ENCODE assay signal across 12 cellular contexts in the genomic region with DNA sequence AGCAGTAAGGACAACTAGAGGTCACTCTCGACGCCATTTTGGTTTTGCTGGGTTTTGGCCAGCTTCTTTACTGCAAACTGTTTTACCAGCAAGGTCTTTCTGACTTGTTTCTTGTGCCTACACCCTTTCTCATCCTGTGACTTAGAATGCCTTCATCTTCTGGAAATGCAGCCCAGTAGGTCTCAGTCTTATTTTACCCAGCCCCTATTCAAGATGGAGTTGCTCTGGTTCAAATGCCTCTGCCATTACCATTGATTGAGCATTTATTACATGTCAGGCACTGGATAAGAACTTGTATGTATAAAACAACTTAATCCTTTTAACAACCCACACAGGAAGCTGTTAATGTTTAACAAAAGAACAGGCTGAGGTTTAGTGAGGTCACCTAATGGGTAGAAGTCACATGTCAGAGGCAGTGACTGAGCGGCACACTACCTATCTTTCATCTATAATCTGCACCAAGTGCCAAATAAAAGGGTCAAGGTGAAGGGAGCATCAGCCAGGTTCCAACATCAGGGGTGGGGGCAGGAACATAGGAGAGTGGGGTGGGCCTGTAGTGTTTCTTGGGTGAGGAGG.
A peak's percentile ranks its signal among the peaks of the same experiment; 100 is the strongest.
DNase-seq lines count a peak whose midpoint lies in the region; ATAC-seq and TF ChIP-seq lines count a peak whose summit lies in the region.
"Had no signal": no experiment of that assay in that cellular context is flagged by ENCODE, and none has a peak within 500 bp of the region (broad histone marks: within the 10 kb centered on the region; RNA-seq: fewer than 3 reads in every experiment).

No MANE protein-coding gene starts in this region.

- no peaks in the 10 kb centered on the region for H3K36me3 Mint-ChIP-seq in CD4-positive, CD25-positive, alpha-beta regulatory T cell
- H3K36me3 Mint-ChIP-seq: WTC11 had no signal

- peaks cover 3% of the 10 kb centered on the region for H3K4me1 ChIP-seq in CD4-positive, CD25-positive, alpha-beta regulatory T cell (ENCODE audit: control insufficient read depth, insufficient read depth, low read length, poor library complexity, severe bottlenecking)
- no peaks in the 10 kb centered on the region for H3K4me1 ChIP-seq in ascending aorta

- peaks cover 10% of the 10 kb centered on the region for H3K27me3 Mint-ChIP-seq in CD4-positive, CD25-positive, alpha-beta regulatory T cell

- peak in 2 of 3 donors; percentile 26 to 34 for DNase-seq in CD4-positive, CD25-positive, alpha-beta regulatory T cell
- peak; percentile 21 for DNase-seq in HuH-7.5 (ENCODE audit: low spot score)
- peak; percentile 17 for DNase-seq in kidney glomerular epithelial cell (lab: John Stamatoyannopoulos, UW)
- DNase-seq in NAMALWA (ENCODE audit: low spot score) = no peak
- no peak for DNase-seq in activated CD4-positive, CD25-positive, alpha-beta regulatory T cell treated with anti-CD3 and anti-CD28 coated beads, Interleukin-2, amount 50 U/mL, for 72 hours
- DNase-seq in D341Med (ENCODE audit: low spot score) = no peak
- no peak for DNase-seq in ascending aorta (ENCODE audit: low spot score in 2 of 2)
- DNase-seq: DMS 273 treated with DMSO at 0.1 percent for 48 hours, NCI-H1436 treated with DMSO at 0.1 percent for 48 hours, ovary had no signal

- intact Hi-C loops in ascending aorta (cut with DNase I) = no loop called here

- no peaks in the 10 kb centered on the region for H3K9me3 ChIP-seq in CD4-positive, CD25-positive, alpha-beta regulatory T cell (ENCODE audit: control insufficient read depth in 2 of 2, low read length in 2 of 2)
- H3K9me3 ChIP-seq in ascending aorta = no peaks in the 10 kb centered on the region
- H3K9me3 ChIP-seq: ovary had no signal

- no peak overlapping the region for H3K4me3 ChIP-seq in CD4-positive, CD25-positive, alpha-beta regulatory T cell (ENCODE audit: low read depth, low read length)
- H3K4me3 ChIP-seq in ascending aorta = no peak overlapping the region
- H3K4me3 ChIP-seq: ovary had no signal

- H3K27ac Mint-ChIP-seq in CD4-positive, CD25-positive, alpha-beta regulatory T cell = no peak overlapping the region
- H3K27ac Mint-ChIP-seq: WTC11 had no signal

- peak; percentile 55 to 74 for ATAC-seq in CD4-positive, CD25-positive, alpha-beta regulatory T cell (ENCODE audit: low read depth in 2 of 2)
- peak; percentile 92 for ATAC-seq in GM19452 (IDR thresholded peaks at IDR 0.05; ENCODE audit: unreplicated experiment)
- ATAC-seq: WTC11 had no signal

- no peak overlapping the region for H3K27ac ChIP-seq in CD4-positive, CD25-positive, alpha-beta regulatory T cell (ENCODE audit: insufficient read depth, low read length, poor library complexity, severe bottlenecking)
- no peak overlapping the region for H3K27ac ChIP-seq in ascending aorta
- H3K27ac ChIP-seq: ovary had no signal

- no peak overlapping the region for H3K4me3 Mint-ChIP-seq in CD4-positive, CD25-positive, alpha-beta regulatory T cell
- H3K4me3 Mint-ChIP-seq: WTC11 had no signal

- H3K36me3 ChIP-seq in CD4-positive, CD25-positive, alpha-beta regulatory T cell (ENCODE audit: control insufficient read depth, insufficient read depth, low read length) = no peaks in the 10 kb centered on the region
- H3K36me3 ChIP-seq in ascending aorta = no peaks in the 10 kb centered on the region
- H3K36me3 ChIP-seq: ovary had no signal

- TF ChIP-seq CTCF in ascending aorta (IDR thresholded peaks at IDR 0.05) = no peak

- H3K27me3 ChIP-seq in CD4-positive, CD25-positive, alpha-beta regulatory T cell (ENCODE audit: control insufficient read depth, insufficient read depth, low read length) = peaks cover 2% of the 10 kb centered on the region
- no peaks in the 10 kb centered on the region for H3K27me3 ChIP-seq in ascending aorta
- H3K27me3 ChIP-seq: ovary had no signal

- peaks cover 0 to 14% (median 6%) of the 10 kb centered on the region in 4 donors for H3K4me1 Mint-ChIP-seq in CD4-positive, CD25-positive, alpha-beta regulatory T cell

- peaks cover 0 to 4% (median 0%) of the 10 kb centered on the region in 7 donors for H3K9me3 Mint-ChIP-seq in CD4-positive, CD25-positive, alpha-beta regulatory T cell

Comparison
In these comparisons a context has a peak if more than half of its experiments do, and no peak if none do; other contexts are left out.
1. DNase-seq: peak in CD4-positive, CD25-positive, alpha-beta regulatory T cell (2 of 3), HuH-7.5 (single experiment) and kidney glomerular epithelial cell (single experiment); none in NAMALWA (single experiment), activated CD4-positive, CD25-positive, alpha-beta regulatory T cell treated with anti-CD3 and anti-CD28 coated beads, Interleukin-2, amount 50 U/mL, for 72 hours (single experiment), D341Med (single experiment) and ascending aorta (0 of 2).